In genomic region chr2:134623796-134624195, GRCh38 we compare ENCODE assay signal across 12 cellular contexts.
DNase-seq lines count a peak whose midpoint lies in the region; ATAC-seq, FAIRE-seq and TF ChIP-seq lines count a peak whose summit lies in the region.
"Had no signal": no experiment of that assay in that cellular context is flagged by ENCODE, and none has a peak within 500 bp of the region (broad histone marks: within the 10 kb centered on the region; RNA-seq: fewer than 3 reads in every experiment).

No MANE protein-coding gene starts in this region.

- H3K27me3 ChIP-seq in left lung, result no peaks in the 10 kb centered on the region
- H3K27me3 ChIP-seq: adrenal gland had no signal

- no peaks in the 10 kb centered on the region for H3K4me1 ChIP-seq in left lung
- H3K4me1 ChIP-seq: adrenal gland had no signal

- H3K4me3 Mint-ChIP-seq in CD14-positive monocyte, result peak overlapping the region in 1 of 2 donors; percentile 39

- H3K27ac Mint-ChIP-seq in CD14-positive monocyte, result no peak overlapping the region

- no peak for FAIRE-seq in urothelium cell line (lab: Jason Lieb, UNC)

- H3K4me3 ChIP-seq in left lung, result no peak overlapping the region
- H3K4me3 ChIP-seq: adrenal gland had no signal

- intact Hi-C loops in CD14-positive monocyte (cut with micrococcal nuclease), result no loop called here
- intact Hi-C loops in left lung (cut with DNase I), result no loop called here

- TF ChIP-seq CTCF in CD14-positive monocyte (IDR thresholded peaks at IDR 0.05) (no peak), left lung (IDR thresholded peaks at IDR 0.05) (no peak)

- H3K36me3 ChIP-seq in left lung, result no peaks in the 10 kb centered on the region
- H3K36me3 ChIP-seq: adrenal gland had no signal

- H3K4me1 Mint-ChIP-seq in CD14-positive monocyte, result peaks cover 6% of the 10 kb centered on the region

- no peaks in the 10 kb centered on the region for H3K36me3 Mint-ChIP-seq in CD14-positive monocyte

- peaks cover 0 to 5% (median 0%) of the 10 kb centered on the region in 3 donors for H3K27me3 Mint-ChIP-seq in CD14-positive monocyte (ENCODE audit: low read depth in 3 of 3)

- no peak overlapping the region for H3K27ac ChIP-seq in left lung
- H3K27ac ChIP-seq: adrenal gland had no signal

- H3K9me3 ChIP-seq in left lung, result peaks cover 0 to 11% of the 10 kb centered on the region in 2 donors
- H3K9me3 ChIP-seq: adrenal gland had no signal

- ATAC-seq in activated CD4-positive, CD25-positive, alpha-beta regulatory T cell treated with anti-CD3 and anti-CD28 coated beads, Interleukin-2, amount 50 U/mL, for 24 hours, result peak; percentile 32 to 62
- ATAC-seq in GM21723 (IDR thresholded peaks at IDR 0.05; ENCODE audit: unreplicated experiment), result peak; percentile 89
- ATAC-seq in HG03469 (IDR thresholded peaks at IDR 0.05; ENCODE audit: unreplicated experiment), result peak; percentile 96
- ATAC-seq in left lung, result no peak

- DNase-seq in activated CD4-positive, CD25-positive, alpha-beta regulatory T cell (lab: John Stamatoyannopoulos, UW), result no peak
- peak; percentile 29 for DNase-seq in stimulated activated CD4-positive, alpha-beta T cell treated with anti-CD3 and anti-CD28 coated beads, Interleukin-4, amount 100 ng/mL, for 24 hours
- DNase-seq in CD14-positive monocyte (ENCODE audit: low spot score), result no peak
- DNase-seq in left lung, result no peak
- no peak for DNase-seq in urothelium cell line (ENCODE audit: low spot score)
- DNase-seq: 8988T, NCI-H1105 treated with DMSO at 0.1 percent for 48 hours, SW 1271 had no signal

- peaks cover 0 to 12% (median 5%) of the 10 kb centered on the region in 7 donors for H3K9me3 Mint-ChIP-seq in CD14-positive monocyte
